In the genomic region with DNA sequence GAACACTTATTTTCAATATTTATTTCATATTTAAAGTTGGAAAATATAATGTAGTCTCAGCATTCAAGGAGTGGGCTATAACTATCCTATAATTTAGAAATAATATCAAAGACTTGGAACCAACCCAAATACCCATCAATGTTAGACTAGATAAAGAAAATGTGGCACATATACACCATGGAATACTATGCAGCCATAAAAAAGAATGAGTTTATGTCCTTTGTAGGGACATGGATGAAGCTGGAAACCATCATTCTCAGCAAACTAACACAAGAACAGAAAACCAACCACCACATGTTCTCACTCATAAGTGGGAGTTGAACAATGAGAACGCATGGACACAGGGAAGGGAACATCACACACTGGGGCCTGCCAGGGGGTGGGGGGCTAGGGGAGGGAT, we compare ENCODE assay signal across 7 cellular contexts. TPM values are rescaled to one million over a fixed set of nuclear protein-coding genes. Genes with fewer than 3 reads are reported as not detected.
"Had no signal": no experiment of that assay in that cellular context is flagged by ENCODE, and none has a peak within 500 bp of the region (broad histone marks: within the 10 kb centered on the region; RNA-seq: fewer than 3 reads in every experiment).

No MANE protein-coding gene starts in this region.

RNA-seq across cellular contexts. Expression of a gene that starts 33.8 kb away (rescaled TPM):
- polyA plus RNA-seq: keratinocyte had no signal

RNA-seq across cellular contexts. Expression of a gene that starts 37.6 kb away (rescaled TPM):
- total RNA-seq: kidney epithelial cell; lung microvascular endothelial cell; mammary epithelial cell; mononuclear cell; naive thymus-derived CD4-positive, alpha-beta T cell had no signal
- polyA plus RNA-seq: immature natural killer cell; keratinocyte; mammary epithelial cell; naive thymus-derived CD4-positive, alpha-beta T cell had no signal
